28 cellular contexts compared by ENCODE assay signal in genomic region chr4:61180405-61180804, GRCh38. TPM values are rescaled to one million over a fixed set of nuclear protein-coding genes. Genes with fewer than 3 reads are reported as not detected.
"Had no signal": no experiment of that assay in that cellular context is flagged by ENCODE, and none has a peak within 500 bp of the region (broad histone marks: within the 10 kb centered on the region; RNA-seq: fewer than 3 reads in every experiment).

No MANE protein-coding gene starts in this region.

- H3K4me3 ChIP-seq: ascending aorta, breast epithelium, cardiac muscle cell, colonic mucosa, dorsolateral prefrontal cortex had no signal

- H3K9me3 ChIP-seq: colonic mucosa had no signal

- H3K27me3 ChIP-seq: ascending aorta, breast epithelium, cardiac muscle cell, colonic mucosa, dorsolateral prefrontal cortex had no signal

- H3K36me3 ChIP-seq: ascending aorta, breast epithelium, cardiac muscle cell, colonic mucosa had no signal

- H3K4me1 ChIP-seq: ascending aorta, breast epithelium, colonic mucosa had no signal

- FAIRE-seq: frontal cortex had no signal

- H3K27ac ChIP-seq: ascending aorta, breast epithelium, cardiac muscle cell, colonic mucosa, dorsolateral prefrontal cortex had no signal

- DNase-seq: activated CD4-positive, alpha-beta memory T cell treated with anti-CD3 and anti-CD28 coated beads, Interleukin-2, amount 10 ng/mL, durations not matched to agents 7 days and 5 days; activated CD4-positive, alpha-beta T cell treated with anti-CD3 and anti-CD28 coated beads for 1 hour; activated CD4-positive, alpha-beta T cell treated with anti-CD3 and anti-CD28 coated beads for 4 hours; activated CD4-positive, alpha-beta T cell treated with anti-CD3 and anti-CD28 coated beads, Interleukin-2, amount 10 ng/mL, durations not matched to agents 7 days and 5 days; activated CD4-positive, alpha-beta T cell treated with anti-CD3 and anti-CD28 coated beads, Interleukin-2, amount 50 U/mL, for 4 hours; activated CD8-positive, alpha-beta memory T cell treated with anti-CD3 and anti-CD28 coated beads, Interleukin-2, amount 50 U/mL, for 48 hours; activated gamma-delta T cell; activated naive CD4-positive, alpha-beta T cell; activated naive CD4-positive, alpha-beta T cell treated with anti-CD3 and anti-CD28 coated beads, Interleukin-2, amount 10 ng/mL, durations not matched to agents 7 days and 5 days; activated naive CD8-positive, alpha-beta T cell treated with anti-CD3 and anti-CD28 coated beads, Interleukin-2, amount 10 ng/mL, durations not matched to agents 7 days and 5 days; activated T-cell treated with anti-CD3 and anti-CD28 coated beads for 4 hours; activated T-cell treated with anti-CD3 and anti-CD28 coated beads, Interleukin-2, amount 50 U/mL, for 24 hours; activated T-cell treated with anti-CD3 and anti-CD28 coated beads, Interleukin-2, amount 50 U/mL, for 72 hours; central memory CD4-positive, alpha-beta T cell; cerebellar nuclear complex; colonic mucosa; dorsolateral prefrontal cortex; effector memory CD4-positive, alpha-beta T cell; endodermal cell; foreskin fibroblast; head of caudate nucleus; T-helper 2 cell had no signal

RNA-seq across cellular contexts. Expression of gene ADGRL3, which starts 19.7 kb away (rescaled TPM):
- total RNA-seq: activated CD4-positive, alpha-beta memory T cell treated with anti-CD3 and anti-CD28 coated beads, Interleukin-2, amount 10 ng/mL, durations not matched to agents 7 days and 5 days; activated CD4-positive, alpha-beta T cell treated with anti-CD3 and anti-CD28 coated beads, Interleukin-2, amount 10 ng/mL, durations not matched to agents 7 days and 5 days; activated naive CD4-positive, alpha-beta T cell treated with anti-CD3 and anti-CD28 coated beads, Interleukin-2, amount 50 U/mL, for 72 hours; activated naive CD8-positive, alpha-beta T cell treated with anti-CD3 and anti-CD28 coated beads, Interleukin-2, amount 10 ng/mL, durations not matched to agents 7 days and 5 days; activated T-cell treated with anti-CD3 and anti-CD28 coated beads, Interleukin-2, amount 50 U/mL, for 72 hours; T-helper 1 cell treated with Interleukin-12 subunit alpha and Interleukin-12 subunit beta and Interleukin-4 antibody, amounts not matched to agents 30 ng/mL and 1 ng/mL, for 36 hours had no signal
